Comparison of ENCODE assay signal across 14 cellular contexts in the genomic region with DNA sequence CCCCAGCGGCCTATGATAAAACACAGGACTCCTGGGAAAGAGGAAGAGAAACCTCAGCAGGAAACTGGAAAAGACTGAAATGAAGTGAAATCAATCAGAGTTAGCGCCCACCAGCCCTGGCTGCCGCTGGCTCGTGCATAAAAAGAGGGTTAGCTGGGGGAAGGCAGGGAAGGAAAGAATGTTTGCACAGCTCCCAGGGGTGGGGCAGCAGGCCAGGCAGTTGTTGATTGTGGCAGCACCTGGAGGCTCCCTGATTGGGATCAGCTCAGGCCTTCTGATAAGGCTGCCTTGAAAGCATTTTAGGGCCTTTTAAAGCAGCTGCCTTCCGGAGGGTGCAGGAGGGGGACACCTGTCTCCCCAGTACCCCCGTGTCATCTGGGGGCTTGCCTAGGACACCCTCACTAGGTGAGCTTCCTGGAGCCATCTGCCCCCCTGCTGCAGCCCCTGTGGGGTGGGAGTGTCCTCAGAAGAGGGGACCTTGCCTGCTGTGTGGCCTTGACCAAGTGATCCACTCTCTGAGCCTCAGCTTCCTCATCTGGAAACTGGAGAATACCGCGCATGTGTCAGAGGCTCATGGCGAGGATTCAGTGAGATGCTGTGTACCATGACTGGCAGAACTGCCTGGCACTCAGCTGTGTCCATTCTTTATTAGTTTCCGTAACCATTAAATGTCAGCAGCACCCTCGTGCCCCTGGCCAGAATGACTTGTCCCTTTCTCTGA.
DNase-seq lines count a peak whose midpoint lies in the region; ATAC-seq lines count a peak whose summit lies in the region.
"Had no signal": no experiment of that assay in that cellular context is flagged by ENCODE, and none has a peak within 500 bp of the region (broad histone marks: within the 10 kb centered on the region; RNA-seq: fewer than 3 reads in every experiment).

No MANE protein-coding gene starts in this region.

- H4K20me1 ChIP-seq in BLaER1 = peaks cover 23% of the 10 kb centered on the region

- H3K4me3 ChIP-seq in BLaER1 (no peak overlapping the region), HUES48 (ENCODE audit: low read depth, low read length) (no peak overlapping the region)
- H3K4me3 ChIP-seq: esophagus muscularis mucosa, GM23248 had no signal

- H3K27me3 ChIP-seq in BLaER1 (peaks cover 24% of the 10 kb centered on the region), HUES48 (ENCODE audit: control insufficient read depth, insufficient read depth, low read length) (peaks cover 13% of the 10 kb centered on the region)
- H3K27me3 ChIP-seq: brain microvascular endothelial cell had no signal

- H3K27ac ChIP-seq in BLaER1 (no peak overlapping the region), HUES48 (ENCODE audit: low read depth, low read length) (peak overlapping the region; percentile 45)
- H3K27ac ChIP-seq: brain microvascular endothelial cell, esophagus muscularis mucosa, GM23248 had no signal

- H3K4me2 ChIP-seq in BLaER1 = peak overlapping the region; percentile 65

- H3K9me3 ChIP-seq in BLaER1 (no peaks in the 10 kb centered on the region), HUES48 (ENCODE audit: control insufficient read depth, insufficient read depth, low read length) (no peaks in the 10 kb centered on the region)

- H3K9ac ChIP-seq in BLaER1 (0 out of 2 replicates have a peak overlapping the region, but pooled peaks have one; percentile 6), HUES48 (ENCODE audit: low read depth, low read length) (no peak overlapping the region)
- H3K9ac ChIP-seq: GM23248 had no signal

- H3K36me3 ChIP-seq in BLaER1 (no peaks in the 10 kb centered on the region), HUES48 (ENCODE audit: control insufficient read depth, insufficient read depth, low read length) (no peaks in the 10 kb centered on the region)
- H3K36me3 ChIP-seq: brain microvascular endothelial cell, esophagus muscularis mucosa had no signal

- DNase-seq in NCI-H748 treated with DMSO at 0.1 percent for 48 hours (lab: John Stamatoyannopoulos, UW) (peak; percentile 31), foreskin melanocyte (peak; percentile 31), NCI-H524 treated with DMSO at 0.1 percent for 48 hours (lab: John Stamatoyannopoulos, UW) (no peak)
- DNase-seq: brain microvascular endothelial cell; GM23248; immature natural killer cell; KBM-7; naive thymus-derived CD4-positive, alpha-beta T cell had no signal

- H3K4me1 ChIP-seq in BLaER1 = peaks cover 28% of the 10 kb centered on the region
- H3K4me1 ChIP-seq in HUES48 (ENCODE audit: control insufficient read depth, insufficient read depth, low read length) = peaks cover 15% of the 10 kb centered on the region

- ATAC-seq in HG03565 (IDR thresholded peaks at IDR 0.05; ENCODE audit: unreplicated experiment) = no peak
- no peak for ATAC-seq in GM21717 (IDR thresholded peaks at IDR 0.05; ENCODE audit: unreplicated experiment)
- no peak for ATAC-seq in HG02973 (IDR thresholded peaks at IDR 0.05; ENCODE audit: unreplicated experiment)
- ATAC-seq: naive thymus-derived CD4-positive, alpha-beta T cell had no signal
